ENCODE assay signal across 8 cellular contexts in genomic region chr20:17682889-17683198, GRCh38. TPM values are rescaled to one million over a fixed set of nuclear protein-coding genes. Genes with fewer than 3 reads are reported as not detected.
A peak's percentile ranks its signal among the peaks of the same experiment; 100 is the strongest.
DNase-seq lines count a peak whose midpoint lies in the region; ATAC-seq, FAIRE-seq and TF ChIP-seq lines count a peak whose summit lies in the region.

No MANE protein-coding gene starts in this region.

- 69% methylated on average over 10 of the region's 10 CpGs for WGBS in SK-N-SH (ENCODE audit: low lambda C conversion rate)

- H2AFZ ChIP-seq in SK-N-SH (ENCODE audit: low read depth) (peak overlapping the region; percentile 89; the same call in 1 of the 2 replicates), keratinocyte (ENCODE audit: control insufficient read depth, low read length) (peak overlapping the region; percentile 79)

- CTCF ChIA-PET in SK-N-SH (lab: Yijun Ruan, JAX): interaction anchor here (0.8 to 6.4 kb wide), 25 partner anchors 9 to 590 kb away, joined by 3 to 75 read pairs (median 4); partner anchors contain the start of gene BANF2

- no peak for ATAC-seq in SK-N-SH treated with all-trans-retinoic acid at 6 μM for 48 hours
- ATAC-seq in GM19328 (IDR thresholded peaks at IDR 0.05; ENCODE audit: unreplicated experiment): no peak

- H3K36me3 Mint-ChIP-seq in activated naive CD8-positive, alpha-beta T cell: peaks cover 3% of the 10 kb centered on the region

- no peaks in the 10 kb centered on the region for H3K9me1 ChIP-seq in keratinocyte (ENCODE audit: control insufficient read depth, extremely low read depth, insufficient read depth, low read length)

- peak overlapping the region; percentile 41 for H3K27ac Mint-ChIP-seq in activated naive CD8-positive, alpha-beta T cell

- no peaks in the 10 kb centered on the region for H3K9me3 Mint-ChIP-seq in activated naive CD8-positive, alpha-beta T cell (ENCODE audit: low read depth)

- no peak for TF ChIP-seq EP300 in SK-N-SH (IDR thresholded peaks at IDR 0.05; ENCODE audit: borderline replicate concordance in 1 of 2, low read depth in 1 of 2, low read length in 1 of 2)

- peak overlapping the region; percentile 79 for H3K4me2 ChIP-seq in SK-N-SH
- peak overlapping the region; percentile 77 for H3K4me2 ChIP-seq in keratinocyte (ENCODE audit: control insufficient read depth, extremely low read depth, insufficient read depth, low read depth, low read length)

- peaks cover 18% of the 10 kb centered on the region for H3K4me1 Mint-ChIP-seq in activated naive CD8-positive, alpha-beta T cell (ENCODE audit: low read depth)

- POLR2A ChIA-PET in SK-N-SH (lab: Yijun Ruan, JAX): interaction anchor here (0.6 to 1.2 kb wide), 3 partner anchors 102 to 191 kb away, joined by 3 read pairs; no protein-coding TSS in a partner anchor

- dilution Hi-C loops in keratinocyte (cut with MboI; ENCODE audit: extremely low pct_ligation_motif_present, low sequenced_read_pairs): no loop called here

- H3K4me3 Mint-ChIP-seq in activated naive CD8-positive, alpha-beta T cell: peak overlapping the region; percentile 88

- H3K9ac ChIP-seq in SK-N-SH (no peak overlapping the region), keratinocyte (ENCODE audit: control insufficient read depth, extremely low read depth, insufficient read depth, low read length) (peak overlapping the region; percentile 66), subcutaneous abdominal adipose tissue (ENCODE audit: low read length in 5 of 5) (peak overlapping the region in 4 of 5 donors; percentile 71 to 81 (median 76))

- no peak for TF ChIP-seq CTCF in SK-N-SH (IDR thresholded peaks at IDR 0.05)
- TF ChIP-seq CTCF in keratinocyte (optimal IDR thresholded peaks at IDR 0.05 in 1 of 3, IDR thresholded peaks at IDR 0.05 in 1 of 3, conservative IDR thresholded peaks at IDR 0.05 in 1 of 3; ENCODE audit: extremely low read depth in 1 of 3, insufficient read depth in 2 of 3, low read length in 3 of 3): no peak

- DNase-seq in SK-N-SH (no peak), keratinocyte (ENCODE audit: low read depth, low spot score) (no peak), COLO829 (ENCODE audit: low spot score) (no peak), SIG-M5 (lab: John Stamatoyannopoulos, UW) (no peak)

- H3K36me3 ChIP-seq in SK-N-SH (replicated peaks in 1 of 2; ENCODE audit: control insufficient read depth in 1 of 2, insufficient read depth in 2 of 2, low read length in 1 of 2) (peaks cover 6 to 15% of the 10 kb centered on the region in 2 experiments), keratinocyte (ENCODE audit: control insufficient read depth in 2 of 2, extremely low read depth in 1 of 2, insufficient read depth in 2 of 2, low read length in 2 of 2) (peaks cover 6 to 21% of the 10 kb centered on the region in 2 experiments), subcutaneous abdominal adipose tissue (ENCODE audit: control insufficient read depth in 5 of 5, insufficient read depth in 5 of 5, low read length in 5 of 5) (peaks cover 0 to 8% (median 5%) of the 10 kb centered on the region in 5 donors)

- H3K4me3 ChIP-seq in SK-N-SH (ENCODE audit: low read depth in 2 of 2, low read length in 1 of 2) (peak overlapping the region; percentile 59 to 74), keratinocyte (ENCODE audit: control insufficient read depth in 2 of 3, extremely low read depth in 1 of 3, insufficient read depth in 2 of 3, low read depth in 1 of 3, low read length in 3 of 3) (peak overlapping the region; percentile 53 to 71 (median 67)), subcutaneous abdominal adipose tissue (ENCODE audit: low read depth in 1 of 5, low read length in 5 of 5) (peak overlapping the region; percentile 55 to 77 (median 68))

- no peak for TF ChIP-seq RAD21 in SK-N-SH (IDR thresholded peaks at IDR 0.05; ENCODE audit: low read length)

- H3K9me3 ChIP-seq in SK-N-SH (no peaks in the 10 kb centered on the region), keratinocyte (ENCODE audit: control insufficient read depth, low read depth, low read length) (no peaks in the 10 kb centered on the region), subcutaneous abdominal adipose tissue (ENCODE audit: control insufficient read depth in 5 of 5, low read length in 5 of 5) (peaks cover 0 to 5% (median 0%) of the 10 kb centered on the region in 5 donors)

- peaks cover 17% of the 10 kb centered on the region for H3K27me3 Mint-ChIP-seq in activated naive CD8-positive, alpha-beta T cell

- H3K4me1 ChIP-seq in SK-N-SH (ENCODE audit: control insufficient read depth in 1 of 2, insufficient read depth in 2 of 2, low read depth in 1 of 2, low read length in 1 of 2) (peaks cover 8 to 11% of the 10 kb centered on the region in 2 experiments; a peak in 2 of 4 replicates), keratinocyte (ENCODE audit: control insufficient read depth, extremely low read depth, insufficient read depth, low read length) (peaks cover 16% of the 10 kb centered on the region), subcutaneous abdominal adipose tissue (ENCODE audit: control insufficient read depth in 5 of 5, insufficient read depth in 5 of 5, low read length in 5 of 5) (peaks cover 7 to 22% (median 18%) of the 10 kb centered on the region in 5 donors)

- 0 out of 4 replicates have a peak overlapping the region, but pooled peaks of 1 of the 2 experiments have one; percentile 27 for H3K27ac ChIP-seq in SK-N-SH (ENCODE audit: low read depth in 2 of 2, low read length in 1 of 2)
- no peak overlapping the region for H3K27ac ChIP-seq in keratinocyte (ENCODE audit: control insufficient read depth, insufficient read depth, low read length)
- no peak overlapping the region for H3K27ac ChIP-seq in subcutaneous abdominal adipose tissue (ENCODE audit: low read depth, low read length)

- no peaks in the 10 kb centered on the region for H3F3A ChIP-seq in SK-N-SH (replicated peaks; ENCODE audit: insufficient read depth)

- peaks cover 28% of the 10 kb centered on the region for H4K20me1 ChIP-seq in SK-N-SH (ENCODE audit: insufficient read depth)
- H4K20me1 ChIP-seq in keratinocyte (ENCODE audit: control insufficient read depth, extremely low read depth, insufficient read depth, low read length): peaks cover 6% of the 10 kb centered on the region

- H3K79me2 ChIP-seq in SK-N-SH (ENCODE audit: insufficient read depth) (peaks cover 31% of the 10 kb centered on the region), keratinocyte (ENCODE audit: control insufficient read depth, insufficient read depth, low read length) (peaks cover 31% of the 10 kb centered on the region)

- FAIRE-seq in keratinocyte (lab: Jason Lieb, UNC): no peak

- H3K27me3 ChIP-seq in SK-N-SH (ENCODE audit: insufficient read depth) (peaks cover 32% of the 10 kb centered on the region), keratinocyte (ENCODE audit: control insufficient read depth, extremely low read depth, insufficient read depth, low read length) (peaks cover 29% of the 10 kb centered on the region), subcutaneous abdominal adipose tissue (ENCODE audit: control insufficient read depth in 5 of 5, insufficient read depth in 4 of 5, low read length in 5 of 5) (no peaks in the 10 kb centered on the region)

- H3K9me2 ChIP-seq in SK-N-SH: no peaks in the 10 kb centered on the region

TF ChIP-seq in SK-N-SH, 30 proteins besides CTCF, POLR2A, EP300 and RAD21 (continues in another document):
- TF ChIP-seq CHD2 (IDR thresholded peaks at IDR 0.05; ENCODE audit: low read length, partially characterized antibody) (no peak), FOSL2 (IDR thresholded peaks at IDR 0.05; ENCODE audit: borderline replicate concordance, low read depth) (no peak), EZH2phosphoT487 (IDR thresholded peaks at IDR 0.05; ENCODE audit: borderline replicate concordance, low read depth) (no peak), TAF1 (IDR thresholded peaks at IDR 0.05; ENCODE audit: borderline replicate concordance, low read depth, low read length) (no peak), JUND (IDR thresholded peaks at IDR 0.05) (no peak), ELF1 (IDR thresholded peaks at IDR 0.05) (no peak), GATA2 (CRISPR knock-in tag; IDR thresholded peaks at IDR 0.05) (no peak; the same call in 1 of the 2 replicates), FOXJ3 (CRISPR knock-in tag; IDR thresholded peaks at IDR 0.05) (no peak)

TF ChIP-seq in SK-N-SH treated with all-trans-retinoic acid at 6 μM for 48 hours, 23 proteins besides CTCF, POLR2A, EP300 and RAD21:
- TF ChIP-seq, protein P1, sequence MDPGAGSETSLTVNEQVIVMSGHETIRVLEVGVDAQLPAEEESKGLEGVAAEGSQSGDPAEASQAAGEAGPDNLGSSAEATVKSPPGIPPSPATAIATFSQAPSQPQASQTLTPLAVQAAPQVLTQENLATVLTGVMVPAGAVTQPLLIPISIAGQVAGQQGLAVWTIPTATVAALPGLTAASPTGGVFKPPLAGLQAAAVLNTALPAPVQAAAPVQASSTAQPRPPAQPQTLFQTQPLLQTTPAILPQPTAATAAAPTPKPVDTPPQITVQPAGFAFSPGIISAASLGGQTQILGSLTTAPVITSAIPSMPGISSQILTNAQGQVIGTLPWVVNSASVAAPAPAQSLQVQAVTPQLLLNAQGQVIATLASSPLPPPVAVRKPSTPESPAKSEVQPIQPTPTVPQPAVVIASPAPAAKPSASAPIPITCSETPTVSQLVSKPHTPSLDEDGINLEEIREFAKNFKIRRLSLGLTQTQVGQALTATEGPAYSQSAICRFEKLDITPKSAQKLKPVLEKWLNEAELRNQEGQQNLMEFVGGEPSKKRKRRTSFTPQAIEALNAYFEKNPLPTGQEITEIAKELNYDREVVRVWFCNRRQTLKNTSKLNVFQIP (CRISPR knock-in tag; IDR thresholded peaks at IDR 0.05; ENCODE audit: borderline replicate concordance, low read depth): no peak
TF ChIP-seq in SK-N-SH treated with all-trans-retinoic acid at 6 μM for 48 hours: peak in this region for 0.

RNA-seq across cellular contexts. Expression of gene RRBP1, which starts 0.8 kb away (rescaled TPM):
- polyA plus RNA-seq in SK-N-SH (2012; rRNA removed) (31.0 and 50.2 TPM in 2 replicates), keratinocyte (43.3 to 86.2 TPM (median 43.9 TPM) in 3 replicates)
- 28.4 and 38.4 TPM in 2 replicates for polyA plus RNA-seq in SK-N-SH (2012; cell fraction: cytosol; rRNA removed)
- 71.4 and 77.4 TPM in 2 replicates for polyA plus RNA-seq in SK-N-SH (2012; cell fraction: nucleus; rRNA removed)
- polyA plus RNA-seq in keratinocyte (2011; ENCODE audit: low read depth): 61.6 TPM
- 14.0 and 18.2 TPM in 2 replicates for polyA plus RNA-seq in keratinocyte (2011; cell fraction: cytosol; rRNA removed)
- polyA plus RNA-seq in keratinocyte (2011; cell fraction: nucleus; rRNA removed): 283 and 298 TPM in 2 replicates
- polyA plus RNA-seq in keratinocyte (2012; ENCODE audit: low replicate concordance): 44.2 and 131 TPM in 2 replicates
- polyA minus RNA-seq in keratinocyte: 37.2 to 66.5 TPM (median 43.3 TPM) in 3 replicates
- 31.3 TPM for polyA minus RNA-seq in keratinocyte (2011; cell fraction: cytosol; rRNA and poly(A)+ RNA removed)
- polyA minus RNA-seq in keratinocyte (2011; cell fraction: nucleus; rRNA and poly(A)+ RNA removed): 152 and 196 TPM in 2 replicates

RNA-seq across cellular contexts. Expression of gene BANF2, which starts 16.9 kb away (rescaled TPM):
- polyA plus RNA-seq in SK-N-SH (2012; rRNA removed) (not detected in 2 replicates), keratinocyte (not detected in 3 replicates)
- not detected in 2 replicates for polyA plus RNA-seq in SK-N-SH (2012; cell fraction: cytosol; rRNA removed)
- not detected in 2 replicates for polyA plus RNA-seq in SK-N-SH (2012; cell fraction: nucleus; rRNA removed)
- polyA plus RNA-seq in keratinocyte (2011; ENCODE audit: low read depth): not detected
- polyA plus RNA-seq in keratinocyte (2011; cell fraction: cytosol; rRNA removed): not detected in 2 replicates
- polyA plus RNA-seq in keratinocyte (2011; cell fraction: nucleus; rRNA removed): not detected in 2 replicates
- polyA plus RNA-seq in keratinocyte (2012; ENCODE audit: low replicate concordance): not detected in 2 replicates
- polyA minus RNA-seq in keratinocyte: not detected in 3 replicates
- polyA minus RNA-seq in keratinocyte (2011; cell fraction: cytosol; rRNA and poly(A)+ RNA removed): not detected
- polyA minus RNA-seq in keratinocyte (2011; cell fraction: nucleus; rRNA and poly(A)+ RNA removed): not detected in 2 replicates
